25 cellular contexts compared by ENCODE assay signal in the genomic region with DNA sequence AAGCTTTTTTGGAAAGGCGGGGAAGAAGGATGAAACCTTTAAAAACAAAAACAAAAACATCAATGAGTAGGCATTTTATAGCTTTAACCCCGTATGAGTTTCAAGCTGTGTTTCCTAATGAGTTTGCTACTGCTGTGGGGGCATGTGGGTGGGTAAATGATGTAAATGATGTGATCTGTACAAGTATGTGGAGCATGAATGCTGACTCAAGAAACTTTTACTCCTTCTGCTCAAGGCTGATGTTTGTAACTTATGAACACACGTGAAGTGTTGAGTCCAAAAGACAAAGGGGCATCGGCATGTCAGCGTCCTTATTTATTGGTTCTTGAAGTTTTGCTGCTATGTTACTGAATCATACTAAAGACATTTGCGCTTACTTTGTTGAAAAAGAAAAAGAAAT.
"Had no signal": no experiment of that assay in that cellular context is flagged by ENCODE, and none has a peak within 500 bp of the region (broad histone marks: within the 10 kb centered on the region; RNA-seq: fewer than 3 reads in every experiment).

No MANE protein-coding gene starts in this region.

- H3K4me1 Mint-ChIP-seq: activated CD4-positive, alpha-beta memory T cell treated with anti-CD3 and anti-CD28 coated beads, Interleukin-2, amount 10 ng/mL, durations not matched to agents 7 days and 5 days; activated CD4-positive, alpha-beta T cell treated with anti-CD3 and anti-CD28 coated beads, Interleukin-2, amount 10 ng/mL, durations not matched to agents 24 days and 14 days; activated CD8-positive, alpha-beta memory T cell treated with anti-CD3 and anti-CD28 coated beads, Interleukin-2, amount 10 ng/mL, durations not matched to agents 7 days and 5 days; activated naive CD4-positive, alpha-beta T cell treated with anti-CD3 and anti-CD28 coated beads, Interleukin-2, amount 50 U/mL, for 24 hours; central memory CD8-positive, alpha-beta T cell; stimulated activated memory B cell treated with anti-CD40 and anti-IgM and Interleukin-4, amounts not matched to agents 10 μg/mL and 1 μg/mL and 100 μg/mL, for 72 hours; T-helper 17 cell had no signal

- H3K36me3 ChIP-seq: ascending aorta, breast epithelium, lower lobe of right lung, right lobe of liver, stomach, suprapubic skin, tibial nerve had no signal

- H3K27ac ChIP-seq: ascending aorta, coronary artery, epithelial cell of prostate, lower lobe of right lung, right lobe of liver, stomach, suprapubic skin, tibial nerve had no signal

- DNase-seq: activated CD4-positive, alpha-beta memory T cell treated with anti-CD3 and anti-CD28 coated beads, Interleukin-2, amount 10 ng/mL, durations not matched to agents 7 days and 5 days; activated CD4-positive, alpha-beta T cell treated with anti-CD3 and anti-CD28 coated beads, Interleukin-2, amount 10 ng/mL, durations not matched to agents 24 days and 14 days; activated CD8-positive, alpha-beta memory T cell treated with anti-CD3 and anti-CD28 coated beads, Interleukin-2, amount 10 ng/mL, durations not matched to agents 7 days and 5 days; activated gamma-delta T cell treated with Interleukin-2 at 50 U/mL for 16 hours; activated T-cell treated with anti-CD3 and anti-CD28 coated beads for 4 hours; lower lobe of right lung; mesendoderm; mucosa of descending colon; nucleus accumbens; right lobe of liver; stimulated activated CD4-positive, alpha-beta T cell treated with anti-CD3 and anti-CD28 coated beads, Interleukin-15, amount 100 ng/mL, for 24 hours; stomach; T-helper 17 cell had no signal

- FAIRE-seq: urothelium cell line had no signal

- H3K4me3 Mint-ChIP-seq: activated CD4-positive, alpha-beta memory T cell treated with anti-CD3 and anti-CD28 coated beads, Interleukin-2, amount 10 ng/mL, durations not matched to agents 7 days and 5 days; activated CD4-positive, alpha-beta T cell treated with anti-CD3 and anti-CD28 coated beads, Interleukin-2, amount 10 ng/mL, durations not matched to agents 24 days and 14 days; activated CD8-positive, alpha-beta memory T cell treated with anti-CD3 and anti-CD28 coated beads, Interleukin-2, amount 10 ng/mL, durations not matched to agents 7 days and 5 days; activated naive CD4-positive, alpha-beta T cell treated with anti-CD3 and anti-CD28 coated beads, Interleukin-2, amount 50 U/mL, for 24 hours; activated T-helper 1 cell treated with anti-CD3 and anti-CD28 coated beads, Interleukin-12 subunit alpha, Interleukin-12 subunit beta, Interleukin-2, Interleukin-4 antibody, amounts not matched to agents 30 ng/mL and 10 ng/mL and 1 ng/mL, durations not matched to agents 14 hours and 24 hours and 36 hours; central memory CD8-positive, alpha-beta T cell; stimulated activated memory B cell treated with anti-CD40 and anti-IgM and Interleukin-4, amounts not matched to agents 10 μg/mL and 1 μg/mL and 100 μg/mL, for 72 hours; T-helper 17 cell had no signal

- H3K9me3 ChIP-seq: ascending aorta, breast epithelium, lower lobe of right lung, mucosa of descending colon, right lobe of liver, stomach, suprapubic skin, tibial nerve had no signal

- H3K27ac Mint-ChIP-seq: activated CD4-positive, alpha-beta memory T cell treated with anti-CD3 and anti-CD28 coated beads, Interleukin-2, amount 10 ng/mL, durations not matched to agents 7 days and 5 days; activated CD4-positive, alpha-beta T cell treated with anti-CD3 and anti-CD28 coated beads, Interleukin-2, amount 10 ng/mL, durations not matched to agents 24 days and 14 days; activated CD8-positive, alpha-beta memory T cell treated with anti-CD3 and anti-CD28 coated beads, Interleukin-2, amount 10 ng/mL, durations not matched to agents 7 days and 5 days; activated naive CD4-positive, alpha-beta T cell treated with anti-CD3 and anti-CD28 coated beads, Interleukin-2, amount 50 U/mL, for 24 hours; activated T-helper 1 cell treated with anti-CD3 and anti-CD28 coated beads, Interleukin-12 subunit alpha, Interleukin-12 subunit beta, Interleukin-2, Interleukin-4 antibody, amounts not matched to agents 30 ng/mL and 10 ng/mL and 1 ng/mL, durations not matched to agents 14 hours and 24 hours and 36 hours; stimulated activated memory B cell treated with anti-CD40 and anti-IgM and Interleukin-4, amounts not matched to agents 10 μg/mL and 1 μg/mL and 100 μg/mL, for 72 hours; T-helper 17 cell had no signal

- H3K27me3 Mint-ChIP-seq: activated CD4-positive, alpha-beta memory T cell treated with anti-CD3 and anti-CD28 coated beads, Interleukin-2, amount 10 ng/mL, durations not matched to agents 7 days and 5 days; activated CD4-positive, alpha-beta T cell treated with anti-CD3 and anti-CD28 coated beads, Interleukin-2, amount 10 ng/mL, durations not matched to agents 24 days and 14 days; activated CD8-positive, alpha-beta memory T cell treated with anti-CD3 and anti-CD28 coated beads, Interleukin-2, amount 10 ng/mL, durations not matched to agents 7 days and 5 days; activated naive CD4-positive, alpha-beta T cell treated with anti-CD3 and anti-CD28 coated beads, Interleukin-2, amount 50 U/mL, for 24 hours; central memory CD8-positive, alpha-beta T cell; stimulated activated memory B cell treated with anti-CD40 and anti-IgM and Interleukin-4, amounts not matched to agents 10 μg/mL and 1 μg/mL and 100 μg/mL, for 72 hours; T-helper 17 cell had no signal

- H3K9me3 Mint-ChIP-seq: activated CD4-positive, alpha-beta memory T cell treated with anti-CD3 and anti-CD28 coated beads, Interleukin-2, amount 10 ng/mL, durations not matched to agents 7 days and 5 days; activated CD4-positive, alpha-beta T cell treated with anti-CD3 and anti-CD28 coated beads, Interleukin-2, amount 10 ng/mL, durations not matched to agents 24 days and 14 days; activated naive CD4-positive, alpha-beta T cell treated with anti-CD3 and anti-CD28 coated beads, Interleukin-2, amount 50 U/mL, for 24 hours; activated T-helper 1 cell treated with anti-CD3 and anti-CD28 coated beads, Interleukin-12 subunit alpha, Interleukin-12 subunit beta, Interleukin-2, Interleukin-4 antibody, amounts not matched to agents 30 ng/mL and 10 ng/mL and 1 ng/mL, durations not matched to agents 14 hours and 24 hours and 36 hours; central memory CD8-positive, alpha-beta T cell; stimulated activated memory B cell treated with anti-CD40 and anti-IgM and Interleukin-4, amounts not matched to agents 10 μg/mL and 1 μg/mL and 100 μg/mL, for 72 hours had no signal

- H3K36me3 Mint-ChIP-seq: activated CD8-positive, alpha-beta memory T cell treated with anti-CD3 and anti-CD28 coated beads, Interleukin-2, amount 10 ng/mL, durations not matched to agents 7 days and 5 days; activated naive CD4-positive, alpha-beta T cell treated with anti-CD3 and anti-CD28 coated beads, Interleukin-2, amount 50 U/mL, for 24 hours had no signal

- H3K4me1 ChIP-seq: ascending aorta, breast epithelium, lower lobe of right lung, right lobe of liver, stomach, suprapubic skin, tibial nerve had no signal

- H3K4me2 ChIP-seq: smooth muscle cell had no signal

- H3K4me3 ChIP-seq: ascending aorta, breast epithelium, coronary artery, lower lobe of right lung, mucosa of descending colon, right lobe of liver, smooth muscle cell, stomach, suprapubic skin, tibial nerve had no signal

- H3K27me3 ChIP-seq: ascending aorta, right lobe of liver, suprapubic skin, tibial nerve had no signal
